Comparison of ENCODE assay signal across 8 cellular contexts in genomic region chr5:154683101-154683757, GRCh38.
A peak's percentile ranks its signal among the peaks of the same experiment; 100 is the strongest.
DNase-seq lines count a peak whose midpoint lies in the region; ATAC-seq and TF ChIP-seq lines count a peak whose summit lies in the region.

No MANE protein-coding gene starts in this region.

- no peaks in the 10 kb centered on the region for H3K36me3 Mint-ChIP-seq in natural killer cell treated with Interleukin-12 subunit alpha and Interleukin-12 subunit beta and Interleukin-15 and Interleukin-18, amount 100 ng/mL, for 72 hours

- no peak for DNase-seq in Jurkat, Clone E6-1 (ENCODE audit: low read depth, low spot score)
- DNase-seq in dorsolateral prefrontal cortex (no peak), NCI-H748 (lab: John Stamatoyannopoulos, UW; ENCODE audit: unreplicated experiment) (no peak), GM19238 (ENCODE audit: insufficient read length, low spot score) (no peak), pons (ENCODE audit: low spot score) (no peak)
- no peak for DNase-seq in natural killer cell treated with Interleukin-12 subunit alpha and Interleukin-12 subunit beta and Interleukin-15 and Interleukin-18, amount 100 ng/mL, for 72 hours (ENCODE audit: low spot score)

- no peaks in the 10 kb centered on the region; the same call in 1 of the 2 replicates for H3K4me1 ChIP-seq in ES-I3 (ENCODE audit: insufficient read depth, low read length)

- peak overlapping the region in 54 of 59 donors; percentile 12 to 91 (median 80) for H3K27ac ChIP-seq in dorsolateral prefrontal cortex

- no peaks in the 10 kb centered on the region for H3K9me3 Mint-ChIP-seq in natural killer cell treated with Interleukin-12 subunit alpha and Interleukin-12 subunit beta and Interleukin-15 and Interleukin-18, amount 100 ng/mL, for 72 hours

- H3K9ac ChIP-seq in ES-I3 (ENCODE audit: low read depth, low read length), result peak overlapping the region; percentile 68

- H3K4me3 Mint-ChIP-seq in natural killer cell treated with Interleukin-12 subunit alpha and Interleukin-12 subunit beta and Interleukin-15 and Interleukin-18, amount 100 ng/mL, for 72 hours, result peak overlapping the region; percentile 71

- no peaks in the 10 kb centered on the region for H3K36me3 ChIP-seq in ES-I3 (ENCODE audit: insufficient read depth, low read length)

- H3K27me3 ChIP-seq in dorsolateral prefrontal cortex, result no peaks in the 10 kb centered on the region

- peaks cover 0 to 7% of the 10 kb centered on the region in 2 donors for H3K27me3 Mint-ChIP-seq in natural killer cell treated with Interleukin-12 subunit alpha and Interleukin-12 subunit beta and Interleukin-15 and Interleukin-18, amount 100 ng/mL, for 72 hours

- no peak overlapping the region for H3K27ac Mint-ChIP-seq in natural killer cell treated with Interleukin-12 subunit alpha and Interleukin-12 subunit beta and Interleukin-15 and Interleukin-18, amount 100 ng/mL, for 72 hours

- intact Hi-C loops in dorsolateral prefrontal cortex (cut with DNase I), result loop anchor here (2.0 to 10.0 kb wide), 3 partner anchors 72 to 172 kb away; partner anchors contain the start of genes LARP1 (in 2 of the 2), CNOT8 (in 1 of the 2) and FAXDC2 (in 1 of the 2)

- H3K9me3 ChIP-seq in ES-I3 (ENCODE audit: control insufficient read depth, insufficient read depth, low read length), result peaks cover 12% of the 10 kb centered on the region

- H3K4me3 ChIP-seq in Jurkat, Clone E6-1 (ENCODE audit: low read length), result peak overlapping the region; percentile 50
- peak overlapping the region; percentile 33 to 80 (median 65) for H3K4me3 ChIP-seq in dorsolateral prefrontal cortex

- TF ChIP-seq CTCF in dorsolateral prefrontal cortex (IDR thresholded peaks at IDR 0.05 in 54 of 56, conservative IDR thresholded peaks at IDR 0.05 in 2 of 56; ENCODE audit: low read depth in 1 of 56, partially characterized antibody in 56 of 56), result no peak

- peak; percentile 61 for ATAC-seq in GM21576 (IDR thresholded peaks at IDR 0.05; ENCODE audit: unreplicated experiment)
- no peak for ATAC-seq in natural killer cell treated with Interleukin-12 subunit alpha and Interleukin-12 subunit beta and Interleukin-15 and Interleukin-18, amount 100 ng/mL, for 72 hours

- H3K4me1 Mint-ChIP-seq in natural killer cell treated with Interleukin-12 subunit alpha and Interleukin-12 subunit beta and Interleukin-15 and Interleukin-18, amount 100 ng/mL, for 72 hours (ENCODE audit: low read depth in 2 of 2), result peaks cover 0 to 5% of the 10 kb centered on the region in 2 donors
